In genomic region chr7:137506031-137506430, GRCh38 we compare ENCODE assay signal across 34 cellular contexts.
"Had no signal": no experiment of that assay in that cellular context is flagged by ENCODE, and none has a peak within 500 bp of the region (broad histone marks: within the 10 kb centered on the region; RNA-seq: fewer than 3 reads in every experiment).

No MANE protein-coding gene starts in this region.

- H3K36me3 ChIP-seq: MG63 had no signal

- H3K4me3 ChIP-seq: MG63 had no signal

- H3K27me3 ChIP-seq: MG63 had no signal

- H3K27ac ChIP-seq: KMS-11 had no signal

- H3K9ac ChIP-seq: KMS-11 had no signal

- H3K4me2 ChIP-seq: KMS-11 had no signal

- H3K9me3 ChIP-seq: MG63 had no signal

- DNase-seq: Karpas-422, Kasumi-1, MG63, MM.1S, MV-4-11, NCI-H1048, NCI-H1092, NCI-H1092 treated with DMSO at 0.1 percent for 48 hours, NCI-H1105, NCI-H1105 treated with DMSO at 0.1 percent for 48 hours, NCI-H1417, NCI-H1417 treated with DMSO at 0.1 percent for 48 hours, NCI-H1436, NCI-H1436 treated with DMSO at 0.1 percent for 48 hours, NCI-H146, NCI-H1694, NCI-H1694 treated with DMSO at 0.1 percent for 48 hours, NCI-H187, NCI-H187 treated with DMSO at 0.1 percent for 48 hours, NCI-H1930, NCI-H2029, NCI-H2029 treated with DMSO at 0.1 percent for 48 hours, NCI-H2081, NCI-H2081 treated with DMSO at 0.1 percent for 48 hours, NCI-H2107, NCI-H2171, NCI-H2171 treated with DMSO at 0.1 percent for 48 hours, NCI-H2227 treated with DMSO at 0.1 percent for 48 hours, NCI-H226, NCI-H345, NCI-H446, NCI-H446 treated with DMSO at 0.1 percent for 48 hours, NCI-H510A had no signal
